In the genomic region with DNA sequence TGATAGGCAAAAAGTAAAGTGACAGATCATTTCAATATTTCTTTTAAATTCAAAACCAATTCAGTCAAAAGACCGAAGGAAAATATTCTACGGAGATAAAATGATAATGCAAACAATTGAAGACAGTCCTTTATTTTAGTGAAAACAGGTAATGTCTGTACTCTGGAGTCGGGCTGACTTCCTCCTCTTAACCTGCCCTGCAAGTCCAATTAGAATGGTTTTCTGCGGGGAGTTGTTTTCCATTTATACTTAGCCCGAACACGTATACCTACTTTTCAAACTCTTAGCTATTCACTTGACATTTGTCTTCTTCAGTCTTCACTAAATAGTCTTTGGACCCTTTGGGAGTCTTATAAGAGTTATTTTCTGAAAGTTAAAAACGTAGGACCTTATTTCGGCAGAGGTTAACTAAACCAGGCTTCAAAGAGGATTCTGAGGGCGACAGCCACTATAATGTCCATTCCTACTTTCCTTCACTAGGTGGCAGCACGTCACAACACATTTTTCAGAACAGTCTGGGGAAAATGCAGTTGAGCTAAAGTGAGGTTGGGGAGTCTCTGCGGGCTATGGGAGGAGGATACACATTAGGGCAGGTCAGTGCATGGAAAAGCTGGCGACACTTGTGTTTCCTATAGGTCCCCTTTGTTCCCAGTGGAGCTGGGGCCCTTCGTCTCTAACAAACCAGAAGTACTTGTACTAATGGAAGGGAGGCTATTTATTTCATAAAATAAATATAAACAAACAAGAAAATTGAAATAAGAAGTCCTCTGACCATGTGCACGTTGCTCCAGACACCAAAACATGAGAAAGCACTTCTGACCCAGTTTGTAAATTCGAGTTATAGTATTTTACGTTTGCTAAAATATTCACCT, we compare ENCODE assay signal across 1 cellular context.
TF ChIP-seq lines count a peak whose summit lies in the region.

No MANE protein-coding gene starts in this region.

TF ChIP-seq in HCT116, 20 proteins besides CTCF, POLR2A, EP300 and RAD21 (continued from another document):
- TF ChIP-seq, protein P1, sequence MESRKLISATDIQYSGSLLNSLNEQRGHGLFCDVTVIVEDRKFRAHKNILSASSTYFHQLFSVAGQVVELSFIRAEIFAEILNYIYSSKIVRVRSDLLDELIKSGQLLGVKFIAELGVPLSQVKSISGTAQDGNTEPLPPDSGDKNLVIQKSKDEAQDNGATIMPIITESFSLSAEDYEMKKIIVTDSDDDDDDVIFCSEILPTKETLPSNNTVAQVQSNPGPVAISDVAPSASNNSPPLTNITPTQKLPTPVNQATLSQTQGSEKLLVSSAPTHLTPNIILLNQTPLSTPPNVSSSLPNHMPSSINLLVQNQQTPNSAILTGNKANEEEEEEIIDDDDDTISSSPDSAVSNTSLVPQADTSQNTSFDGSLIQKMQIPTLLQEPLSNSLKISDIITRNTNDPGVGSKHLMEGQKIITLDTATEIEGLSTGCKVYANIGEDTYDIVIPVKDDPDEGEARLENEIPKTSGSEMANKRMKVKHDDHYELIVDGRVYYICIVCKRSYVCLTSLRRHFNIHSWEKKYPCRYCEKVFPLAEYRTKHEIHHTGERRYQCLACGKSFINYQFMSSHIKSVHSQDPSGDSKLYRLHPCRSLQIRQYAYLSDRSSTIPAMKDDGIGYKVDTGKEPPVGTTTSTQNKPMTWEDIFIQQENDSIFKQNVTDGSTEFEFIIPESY (IDR thresholded peaks at IDR 0.05; ENCODE audit: extremely low read depth, insufficient replicate concordance, low read length) = no peak
- TF ChIP-seq JUND (IDR thresholded peaks at IDR 0.05) = no peak
- no peak for TF ChIP-seq EGR1 (IDR thresholded peaks at IDR 0.05; ENCODE audit: low read depth)
- no peak for TF ChIP-seq ZNF274 (IDR thresholded peaks at IDR 0.05; ENCODE audit: low read depth, low read length)
